Comparison of ENCODE assay signal across 19 cellular contexts in the genomic region with DNA sequence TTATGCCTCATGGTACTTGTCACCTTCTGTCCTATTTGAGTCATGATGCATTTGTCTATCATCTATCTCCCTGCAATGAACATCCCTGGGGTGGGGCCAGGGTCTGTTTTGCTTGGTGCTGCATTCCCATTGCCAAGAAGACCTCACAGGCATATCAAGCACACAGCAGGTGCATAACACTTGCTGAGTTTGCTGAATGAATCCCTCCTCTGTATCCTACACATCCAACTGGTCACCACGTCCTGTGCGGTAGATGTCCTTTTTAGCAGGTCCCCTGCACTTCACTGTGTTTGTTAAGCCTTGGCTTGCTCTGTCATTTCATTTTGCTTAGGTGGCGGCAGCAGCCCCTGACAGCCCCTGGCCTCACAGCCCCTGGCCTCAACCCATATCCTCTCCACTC. TPM values are rescaled to one million over a fixed set of nuclear protein-coding genes. Genes with fewer than 3 reads are reported as not detected.
DNase-seq lines count a peak whose midpoint lies in the region; ATAC-seq and TF ChIP-seq lines count a peak whose summit lies in the region.
"Had no signal": no experiment of that assay in that cellular context is flagged by ENCODE, and none has a peak within 500 bp of the region (broad histone marks: within the 10 kb centered on the region; RNA-seq: fewer than 3 reads in every experiment).

No MANE protein-coding gene starts in this region.

- H3K4me1 ChIP-seq in A673 (ENCODE audit: insufficient read depth, low read length, poor library complexity, severe bottlenecking) (peaks cover 58% of the 10 kb centered on the region), NT2/D1 (ENCODE audit: insufficient read depth, insufficient read length) (peaks cover 7% of the 10 kb centered on the region), spleen (peaks cover 0 to 7% (median 0%) of the 10 kb centered on the region in 6 donors)
- H3K4me1 ChIP-seq: HAP-1 had no signal

- intact Hi-C loops in A673 (cut with micrococcal nuclease; ENCODE audit: unreplicated experiment) (no loop called here), spleen (cut with DNase I; ENCODE audit: low total_unique reads) (no loop called here)

- H3K27me3 Mint-ChIP-seq in chondrocyte (ENCODE audit: low read depth), result peaks cover 6% of the 10 kb centered on the region

- CTCF ChIA-PET in A673 (lab: Charles Lee), result no interaction called here

- peak overlapping the region; percentile 32 for H3K9ac ChIP-seq in NT2/D1 (ENCODE audit: insufficient read length, low read depth)
- H3K9ac ChIP-seq: GM23248 had no signal

- no peak overlapping the region for H3K4me3 Mint-ChIP-seq in chondrocyte (ENCODE audit: unreplicated experiment)
- H3K4me3 Mint-ChIP-seq: CD4-positive, alpha-beta memory T cell; HFFc6 had no signal

- POLR2A ChIA-PET in A673 (lab: Charles Lee; ENCODE audit: low non-redundant PET), result no interaction called here

- DNase-seq in A673 (ENCODE audit: low spot score), result no peak
- no peak for DNase-seq in NT2/D1 (ENCODE audit: low read depth, low spot score)
- DNase-seq in chondrocyte (ENCODE audit: low spot score), result peak; percentile 25
- peak; percentile 30 for DNase-seq in spleen
- no peak for DNase-seq in activated CD4-positive, alpha-beta T cell treated with anti-CD3 and anti-CD28 coated beads, Interleukin-2, amount 50 U/mL, for 48 hours
- DNase-seq in UCSD-AML1 (lab: John Stamatoyannopoulos, UW; ENCODE audit: unreplicated experiment), result no peak
- DNase-seq: 8988T; C1 segment of cervical spinal cord; Calu3; CD4-positive, alpha-beta memory T cell; COR-L47; EL; GDM1; GM23248; HFFc6 had no signal

- no TSS peak for BruUV-seq in A673 (replicated peaks; lab: Mats Ljungman, UMichigan)

- TF ChIP-seq CTCF in A673 (conservative IDR thresholded peaks at IDR 0.05; ENCODE audit: low read depth, low read length) (no peak), chondrocyte (IDR thresholded peaks at IDR 0.05) (no peak), spleen (IDR thresholded peaks at IDR 0.05 in 8 of 11, conservative IDR thresholded peaks at IDR 0.05 in 3 of 11) (no peak)

- no peak for ATAC-seq in GM19328 (IDR thresholded peaks at IDR 0.05; ENCODE audit: unreplicated experiment)
- ATAC-seq: A549, GM12878 had no signal

- H3K27ac Mint-ChIP-seq in chondrocyte (ENCODE audit: unreplicated experiment), result no peak overlapping the region
- H3K27ac Mint-ChIP-seq: CD4-positive, alpha-beta memory T cell; HFFc6 had no signal

- H3K36me3 Mint-ChIP-seq in chondrocyte (ENCODE audit: low read depth), result peaks cover 2% of the 10 kb centered on the region
- H3K36me3 Mint-ChIP-seq: CD4-positive, alpha-beta memory T cell had no signal

- H3K36me3 ChIP-seq in A673 (ENCODE audit: insufficient read depth, low read length, poor library complexity, severe bottlenecking), result peaks cover 52% of the 10 kb centered on the region
- H3K36me3 ChIP-seq in NT2/D1 (ENCODE audit: insufficient read depth, insufficient read length, low read length), result no peaks in the 10 kb centered on the region
- no peaks in the 10 kb centered on the region for H3K36me3 ChIP-seq in spleen
- H3K36me3 ChIP-seq: HAP-1 had no signal

- WGBS in spleen, 5 donors, result 80 to 96% (median 88%) methylated on average over 3 of the region's 3 CpGs

- H3K9me3 ChIP-seq in A673 (ENCODE audit: low read depth, low read length, poor library complexity, severe bottlenecking) (peaks cover 11% of the 10 kb centered on the region), NT2/D1 (ENCODE audit: insufficient read depth, low read length) (peaks cover 13% of the 10 kb centered on the region; the same call in 1 of the 2 replicates), spleen (peaks cover 0 to 9% (median 0%) of the 10 kb centered on the region in 8 donors)
- H3K9me3 ChIP-seq: HAP-1 had no signal

- H3K27ac ChIP-seq in A673 (ENCODE audit: low read depth, low read length, poor library complexity, severe bottlenecking), result peak overlapping the region; percentile 57
- no peak overlapping the region for H3K27ac ChIP-seq in spleen
- H3K27ac ChIP-seq: A549, GM23248 had no signal

- H3K27me3 ChIP-seq in A673 (replicated peaks; ENCODE audit: insufficient read depth, low read depth, low read length, poor library complexity), result no peaks in the 10 kb centered on the region
- H3K27me3 ChIP-seq in NT2/D1 (ENCODE audit: insufficient read depth, insufficient read length), result no peaks in the 10 kb centered on the region
- H3K27me3 ChIP-seq in spleen (replicated peaks in 1 of 7), result peaks cover 0 to 42% (median 0%) of the 10 kb centered on the region in 7 donors

- no peaks in the 10 kb centered on the region for H3K4me1 Mint-ChIP-seq in chondrocyte (ENCODE audit: low read depth)
- H3K4me1 Mint-ChIP-seq: CD4-positive, alpha-beta memory T cell had no signal

- TF ChIP-seq POLR2A in spleen (IDR thresholded peaks at IDR 0.05), result no peak

- H3K4me3 ChIP-seq in A673 (ENCODE audit: low read depth, low read length, poor library complexity, severe bottlenecking), result no peak overlapping the region
- no peak overlapping the region for H3K4me3 ChIP-seq in NT2/D1 (ENCODE audit: insufficient read length, low read depth)
- no peak overlapping the region for H3K4me3 ChIP-seq in spleen
- H3K4me3 ChIP-seq: A549, GM12878, GM23248, HAP-1 had no signal

- peaks cover 6% of the 10 kb centered on the region for H3K9me3 Mint-ChIP-seq in chondrocyte (ENCODE audit: low read depth)
- H3K9me3 Mint-ChIP-seq: CD4-positive, alpha-beta memory T cell; HFFc6 had no signal

RNA-seq across cellular contexts. Expression of gene ADRA1D, which starts 18.9 kb away (rescaled TPM):
- total RNA-seq in A673 (2021) (78.8 and 85.7 TPM in 2 replicates), chondrocyte (not detected in 3 replicates), spleen (1 to 10 TPM in 6 of 7 donors, under 1 TPM in 1; 0.68 to 8.7 (median 2.2) TPM)
- polyA plus RNA-seq in spleen, result 1 to 10 TPM in 1 of 3 donors, under 1 TPM in 2; 0.26 to 1.2 (median 0.97) TPM
- total RNA-seq: Calu3; CD4-positive, alpha-beta memory T cell had no signal
- polyA plus RNA-seq: CD4-positive, alpha-beta memory T cell had no signal

Comparison
In these comparisons a context has a peak if more than half of its experiments do, and no peak if none do; other contexts are left out.
1. DNase-seq: peak in chondrocyte (single experiment) and spleen (single experiment); none in A673 (single experiment), NT2/D1 (single experiment), activated CD4-positive, alpha-beta T cell treated with anti-CD3 and anti-CD28 coated beads, Interleukin-2, amount 50 U/mL, for 48 hours (0 of 2) and UCSD-AML1 (single experiment).